In genomic region chr3:109806929-109807328, GRCh38 we compare ENCODE assay signal across 9 cellular contexts.
DNase-seq lines count a peak whose midpoint lies in the region.
"Had no signal": no experiment of that assay in that cellular context is flagged by ENCODE, and none has a peak within 500 bp of the region (broad histone marks: within the 10 kb centered on the region; RNA-seq: fewer than 3 reads in every experiment).

No MANE protein-coding gene starts in this region.

- H3K36me3 ChIP-seq in mesodermal cell (ENCODE audit: control insufficient read depth, insufficient read depth, low read length) = no peaks in the 10 kb centered on the region
- H3K36me3 ChIP-seq: thoracic aorta had no signal

- peaks cover 8% of the 10 kb centered on the region for H3K9me3 Mint-ChIP-seq in activated naive CD4-positive, alpha-beta T cell treated with anti-CD3 and anti-CD28 coated beads, Interleukin-2, amount 50 U/mL, for 24 hours

- WGBS in mesodermal cell (ENCODE audit: insufficient coverage in 2 of 2), 2 experiments = 40 to 76% methylated on average over 2 of the region's 4 CpGs

- no peak overlapping the region for H3K4me3 ChIP-seq in mesodermal cell (ENCODE audit: extremely low read depth, insufficient read depth, low read length, poor library complexity, severe bottlenecking)
- H3K4me3 ChIP-seq: thoracic aorta had no signal

- H3K9me3 ChIP-seq in mesodermal cell (ENCODE audit: control insufficient read depth, low read length) = no peaks in the 10 kb centered on the region
- H3K9me3 ChIP-seq: thoracic aorta had no signal

- H3K4me3 Mint-ChIP-seq in activated naive CD4-positive, alpha-beta T cell treated with anti-CD3 and anti-CD28 coated beads, Interleukin-2, amount 50 U/mL, for 24 hours = peak overlapping the region; percentile 57

- peak; percentile 65 for DNase-seq in CMK (ENCODE audit: low read depth)
- DNase-seq in H4 (ENCODE audit: low spot score) = peak; percentile 45
- DNase-seq in NOMO-1 treated with DMSO at 0.1 percent for 48 hours (lab: John Stamatoyannopoulos, UW; ENCODE audit: unreplicated experiment) = peak; percentile 85
- DNase-seq in cerebellum (ENCODE audit: low spot score) = no peak
- DNase-seq in GM19240 (ENCODE audit: insufficient read length, low spot score) = no peak
- no peak for DNase-seq in NCI-H524 treated with DMSO at 0.1 percent for 48 hours (lab: John Stamatoyannopoulos, UW)

- H3K27ac Mint-ChIP-seq in activated naive CD4-positive, alpha-beta T cell treated with anti-CD3 and anti-CD28 coated beads, Interleukin-2, amount 50 U/mL, for 24 hours = peak overlapping the region; percentile 89

- peaks cover 4% of the 10 kb centered on the region for H3K36me3 Mint-ChIP-seq in activated naive CD4-positive, alpha-beta T cell treated with anti-CD3 and anti-CD28 coated beads, Interleukin-2, amount 50 U/mL, for 24 hours

- H3K4me1 Mint-ChIP-seq in activated naive CD4-positive, alpha-beta T cell treated with anti-CD3 and anti-CD28 coated beads, Interleukin-2, amount 50 U/mL, for 24 hours = peaks cover 61% of the 10 kb centered on the region

- H3K4me1 ChIP-seq in mesodermal cell (ENCODE audit: control insufficient read depth, insufficient read depth, low read length, poor library complexity, severe bottlenecking) = peaks cover 3% of the 10 kb centered on the region

- no peaks in the 10 kb centered on the region for H3K27me3 Mint-ChIP-seq in activated naive CD4-positive, alpha-beta T cell treated with anti-CD3 and anti-CD28 coated beads, Interleukin-2, amount 50 U/mL, for 24 hours

- H3K27ac ChIP-seq in mesodermal cell (ENCODE audit: low read depth, low read length, severe bottlenecking) = peak overlapping the region; percentile 82
- H3K27ac ChIP-seq: thoracic aorta had no signal

Comparison
In these comparisons a context has a peak if more than half of its experiments do, and no peak if none do; other contexts are left out.
1. DNase-seq: peak in CMK (single experiment), H4 (single experiment) and NOMO-1 treated with DMSO at 0.1 percent for 48 hours (single experiment); none in cerebellum (single experiment), GM19240 (single experiment) and NCI-H524 treated with DMSO at 0.1 percent for 48 hours (single experiment).